Comparison of ENCODE assay signal across 8 cellular contexts in genomic region chr19:11535792-11536595, GRCh38. TPM values are rescaled to one million over a fixed set of nuclear protein-coding genes. Genes with fewer than 3 reads are reported as not detected.
DNase-seq lines count a peak whose midpoint lies in the region; ATAC-seq, FAIRE-seq and TF ChIP-seq lines count a peak whose summit lies in the region.

No MANE protein-coding gene starts in this region.

- H3K9me3 ChIP-seq in kidney (ENCODE audit: control insufficient read depth in 1 of 2, low read length in 2 of 2) = no peaks in the 10 kb centered on the region

- H3K4me3 ChIP-seq in kidney (ENCODE audit: low read length in 2 of 2) = peak overlapping the region; percentile 59 to 68

- H3K4me1 ChIP-seq in kidney (ENCODE audit: control insufficient read depth in 1 of 2, insufficient read depth in 1 of 2, low read depth in 1 of 2, low read length in 2 of 2) = peaks cover 3 to 8% of the 10 kb centered on the region in 2 donors

- H3K36me3 Mint-ChIP-seq in HFFc6 (ENCODE audit: low read depth) = no peaks in the 10 kb centered on the region

- peak; percentile 99 for TF ChIP-seq CTCF in HFFc6 (IDR thresholded peaks at IDR 0.05)
- TF ChIP-seq CTCF in kidney (IDR thresholded peaks at IDR 0.05; ENCODE audit: borderline replicate concordance, extremely low read depth, insufficient read depth) = peak; percentile 76

- intact Hi-C loops in kidney (cut with DNase I) = no loop called here

- ATAC-seq in activated CD4-positive, CD25-positive, alpha-beta regulatory T cell treated with anti-CD3 and anti-CD28 coated beads, Interleukin-2, amount 50 U/mL, for 24 hours = peak; percentile 64 to 75
- no peak for ATAC-seq in GM19351 (IDR thresholded peaks at IDR 0.05; ENCODE audit: unreplicated experiment)

- no peaks in the 10 kb centered on the region for H3K9me3 Mint-ChIP-seq in HFFc6

- peaks cover 56% of the 10 kb centered on the region for H3K4me1 Mint-ChIP-seq in HFFc6 (ENCODE audit: low read depth)

- DNase-seq in EH (ENCODE audit: low read depth) (peak; percentile 89), HFFc6 (peak; percentile 75), NCI-H2196 treated with DMSO at 0.1 percent for 48 hours (lab: John Stamatoyannopoulos, UW; ENCODE audit: unreplicated experiment) (peak; percentile 54), kidney (peak; percentile 97)
- peak; percentile 74 for DNase-seq in central memory CD4-positive, alpha-beta T cell
- peak; percentile 88 for DNase-seq in stimulated activated CD4-positive, alpha-beta T cell treated with anti-CD3 and anti-CD28 coated beads, Interleukin-12 subunit alpha, Interleukin-12 subunit beta, amount 100 ng/mL, for 4 hours

- H3K36me3 ChIP-seq in kidney (ENCODE audit: control insufficient read depth in 1 of 2, insufficient read depth in 2 of 2, low read length in 2 of 2) = no peaks in the 10 kb centered on the region

- peak overlapping the region; percentile 65 to 85 for H3K27ac ChIP-seq in kidney (ENCODE audit: low read depth in 2 of 2, low read length in 2 of 2)

- peak overlapping the region; percentile 83 for H3K4me3 Mint-ChIP-seq in HFFc6

- H3K27ac Mint-ChIP-seq in HFFc6 = peak overlapping the region; percentile 87

- no peaks in the 10 kb centered on the region; the same call in 1 of the 2 replicates for H3K27me3 Mint-ChIP-seq in HFFc6 (ENCODE audit: insufficient read depth)

- peak overlapping the region; percentile 54 to 69 for H3K9ac ChIP-seq in kidney (ENCODE audit: low read length in 2 of 2)

- FAIRE-seq in kidney (lab: Jason Lieb, UNC) = no peak

RNA-seq across cellular contexts. Expression of gene CNN1, which starts 2.7 kb away (rescaled TPM):
- 1 to 10 TPM; 6.5 to 9.3 (median 8.0) TPM for total RNA-seq in HFFc6 (2021; fragmentation: NEBNext Ultra II Directional; extraction: Animal tissue kit (Norgen Biotek cat#: 25700))
- 47.8 TPM for total RNA-seq in kidney
- 42.2 TPM for polyA plus RNA-seq in kidney (ENCODE audit: insufficient read depth, low read depth, low replicate concordance)

RNA-seq across cellular contexts. Expression of gene ECSIT, which starts 7.1 kb away (rescaled TPM):
- 10 to 100 TPM; 17.5 to 24.9 (median 19.9) TPM for total RNA-seq in HFFc6 (2021; fragmentation: NEBNext Ultra II Directional; extraction: Animal tissue kit (Norgen Biotek cat#: 25700))
- total RNA-seq in kidney = 33.8 TPM
- polyA plus RNA-seq in kidney (ENCODE audit: insufficient read depth, low read depth, low replicate concordance) = 83.4 TPM

RNA-seq across cellular contexts. Expression of gene ELOF1, which starts 23.0 kb away (rescaled TPM):
- total RNA-seq in HFFc6 (2021; fragmentation: NEBNext Ultra II Directional; extraction: Animal tissue kit (Norgen Biotek cat#: 25700)) = 10 to 100 TPM; 72.3 to 85.5 (median 78.7) TPM
- 47.5 TPM for total RNA-seq in kidney
- 72.4 TPM for polyA plus RNA-seq in kidney (ENCODE audit: insufficient read depth, low read depth, low replicate concordance)

RNA-seq across cellular contexts. Expression of gene ZNF653, which starts 30.4 kb away (rescaled TPM):
- total RNA-seq in HFFc6 (2021; fragmentation: NEBNext Ultra II Directional; extraction: Animal tissue kit (Norgen Biotek cat#: 25700)) = 1 to 10 TPM; 4.7 to 6.3 (median 5.3) TPM
- total RNA-seq in kidney = 11.5 TPM
- 10.8 TPM for polyA plus RNA-seq in kidney (ENCODE audit: insufficient read depth, low read depth, low replicate concordance)

RNA-seq across cellular contexts. Expression of gene ACP5, which starts 41.5 kb away (rescaled TPM):
- 1 to 10 TPM; 1.5 to 2.8 (median 2.3) TPM for total RNA-seq in HFFc6 (2021; fragmentation: NEBNext Ultra II Directional; extraction: Animal tissue kit (Norgen Biotek cat#: 25700))
- 13.8 TPM for total RNA-seq in kidney
- 93.3 TPM for polyA plus RNA-seq in kidney (ENCODE audit: insufficient read depth, low read depth, low replicate concordance)
